2 cellular contexts compared by ENCODE assay signal in genomic region chr4:183333983-183334382, GRCh38.
A peak's percentile ranks its signal among the peaks of the same experiment; 100 is the strongest.
TF ChIP-seq lines count a peak whose summit lies in the region.

No MANE protein-coding gene starts in this region.

TF ChIP-seq in HEK293, 187 proteins besides CTCF, POLR2A, EP300 and RAD21:
- TF ChIP-seq GLIS1 (tag by site-specific recombination; IDR thresholded peaks at IDR 0.05) (peak; percentile 51), PRDM6 (tag by site-specific recombination; IDR thresholded peaks at IDR 0.05) (no peak), ZNF664 (tag by site-specific recombination; IDR thresholded peaks at IDR 0.05) (peak; percentile 11; the same call in 1 of the 2 replicates), GFI1B (tag by site-specific recombination; IDR thresholded peaks at IDR 0.05) (peak; percentile 87), ZNF600 (tag by site-specific recombination; IDR thresholded peaks at IDR 0.05) (peak; percentile 65), TSHZ1 (tag by site-specific recombination; IDR thresholded peaks at IDR 0.05; ENCODE audit: borderline replicate concordance) (no peak), REST (tag by site-specific recombination; IDR thresholded peaks at IDR 0.05) (peak; percentile 36; the same call in 1 of the 2 replicates), ZNF629 (tag by site-specific recombination; IDR thresholded peaks at IDR 0.05) (peak; percentile 66)

TF ChIP-seq in HepG2, 621 proteins besides CTCF, POLR2A, EP300 and RAD21:
- TF ChIP-seq MBNL3 (CRISPR knock-in tag; conservative IDR thresholded peaks at IDR 0.05) (no peak), TBX3 (IDR thresholded peaks at IDR 0.05; ENCODE audit: borderline replicate concordance) (peak; percentile 28; the same call in 1 of the 2 replicates), TGIF2 (CRISPR knock-in tag; IDR thresholded peaks at IDR 0.05) (no peak), HMG20B (CRISPR knock-in tag; conservative IDR thresholded peaks at IDR 0.05) (peak; percentile 74; the same call in 1 of the 2 replicates), GFI1 (CRISPR knock-in tag; IDR thresholded peaks at IDR 0.05; ENCODE audit: borderline replicate concordance) (peak; percentile 89), RBM22 (optimal IDR thresholded peaks at IDR 0.05; ENCODE audit: low read length) (no peak), ZNF292 (CRISPR knock-in tag; IDR thresholded peaks at IDR 0.05; ENCODE audit: borderline replicate concordance, low read depth) (no peak), IRF2 (CRISPR knock-in tag; IDR thresholded peaks at IDR 0.05) (no peak), FOSL2 (CRISPR knock-in tag; IDR thresholded peaks at IDR 0.05) (peak; percentile 74), MTA3 (CRISPR knock-in tag; IDR thresholded peaks at IDR 0.05) (no peak), SMAD9 (CRISPR knock-in tag; IDR thresholded peaks at IDR 0.05) (no peak), CCAR2 (optimal IDR thresholded peaks at IDR 0.05; ENCODE audit: low read depth, low read length) (no peak), NR2F6 (IDR thresholded peaks at IDR 0.05) (no peak), NR2F6 (CRISPR knock-in tag; IDR thresholded peaks at IDR 0.05) (no peak), HNF4A (CRISPR knock-in tag; IDR thresholded peaks at IDR 0.05) (peak; percentile 36; the same call in 1 of the 2 replicates)
- TF ChIP-seq, protein P1, sequence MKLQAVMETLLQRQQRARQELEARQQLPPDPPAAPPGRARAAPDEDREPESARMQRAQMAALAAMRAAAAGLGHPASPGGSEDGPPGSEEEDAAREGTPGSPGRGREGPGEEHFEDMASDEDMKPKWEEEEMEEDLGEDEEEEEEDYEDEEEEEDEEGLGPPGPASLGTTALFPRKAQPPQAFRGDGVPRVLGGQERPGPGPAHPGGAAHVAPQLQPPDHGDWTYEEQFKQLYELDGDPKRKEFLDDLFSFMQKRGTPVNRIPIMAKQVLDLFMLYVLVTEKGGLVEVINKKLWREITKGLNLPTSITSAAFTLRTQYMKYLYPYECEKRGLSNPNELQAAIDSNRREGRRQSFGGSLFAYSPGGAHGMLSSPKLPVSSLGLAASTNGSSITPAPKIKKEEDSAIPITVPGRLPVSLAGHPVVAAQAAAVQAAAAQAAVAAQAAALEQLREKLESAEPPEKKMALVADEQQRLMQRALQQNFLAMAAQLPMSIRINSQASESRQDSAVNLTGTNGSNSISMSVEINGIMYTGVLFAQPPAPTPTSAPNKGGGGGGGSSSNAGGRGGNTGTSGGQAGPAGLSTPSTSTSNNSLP (IDR thresholded peaks at IDR 0.05; ENCODE audit: low read depth, low read length) = peak; percentile 36; the same call in 1 of the 2 replicates
- TF ChIP-seq, protein P2, sequence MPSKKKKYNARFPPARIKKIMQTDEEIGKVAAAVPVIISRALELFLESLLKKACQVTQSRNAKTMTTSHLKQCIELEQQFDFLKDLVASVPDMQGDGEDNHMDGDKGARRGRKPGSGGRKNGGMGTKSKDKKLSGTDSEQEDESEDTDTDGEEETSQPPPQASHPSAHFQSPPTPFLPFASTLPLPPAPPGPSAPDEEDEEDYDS (CRISPR knock-in tag; IDR thresholded peaks at IDR 0.05) = no peak
